ENCODE assay signal across 8 cellular contexts in the genomic region with DNA sequence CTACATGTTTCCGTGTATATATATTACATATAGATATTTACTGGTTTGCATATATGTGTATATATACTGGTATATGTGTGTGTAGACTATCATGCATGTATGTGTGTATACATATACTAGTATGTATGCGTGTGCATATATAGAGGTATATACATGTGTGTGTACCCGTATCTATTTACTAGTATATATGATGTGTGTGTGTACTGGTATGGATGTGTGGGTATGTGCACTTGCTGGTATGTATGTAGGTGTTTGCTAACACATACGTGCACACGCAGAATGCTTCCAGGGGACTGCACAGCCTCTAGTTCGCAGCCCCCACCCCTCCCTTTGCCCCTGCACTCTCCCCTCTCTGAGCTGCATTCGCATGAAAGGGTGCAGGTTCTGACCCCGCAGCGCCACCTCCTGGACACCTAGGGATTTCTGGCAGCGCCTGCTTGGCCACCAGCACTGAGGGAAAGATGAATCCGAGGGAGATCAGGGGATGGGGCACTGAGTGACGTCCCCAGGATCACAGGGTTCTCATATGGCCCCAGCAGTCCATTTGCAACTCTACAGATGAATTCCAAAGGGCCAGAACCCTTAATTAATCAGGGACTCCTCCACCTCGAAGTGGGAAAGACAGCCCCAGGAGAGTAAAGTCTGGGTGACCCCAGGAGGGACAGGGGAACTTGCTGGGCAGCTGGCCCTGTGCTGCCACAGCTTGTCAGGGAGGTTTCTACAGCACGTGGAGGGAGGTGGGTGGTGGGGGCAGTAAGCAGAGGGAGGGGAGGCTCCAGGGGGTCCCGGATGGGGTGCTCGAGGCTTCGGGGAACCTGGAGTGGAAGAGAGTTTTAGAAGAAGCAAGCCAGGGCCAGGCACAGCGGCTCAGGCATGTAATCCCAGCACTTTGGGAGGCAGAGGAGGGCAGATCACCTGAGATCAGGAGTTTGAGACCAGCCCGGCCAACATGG.
DNase-seq lines count a peak whose midpoint lies in the region; TF ChIP-seq lines count a peak whose summit lies in the region.

No MANE protein-coding gene starts in this region.

- H3K4me3 ChIP-seq in fibroblast of villous mesenchyme (ENCODE audit: low read depth, low read length) (no peak overlapping the region), transverse colon (no peak overlapping the region)

- in situ Hi-C loops in transverse colon (cut with MboI; ENCODE audit: low pct_ligation_motif_present in 1 of 4, low pct_unique_long_range_greater_than_20kb in 1 of 4, low sequenced_read_pairs in 3 of 4) = loop anchor here (10.0 to 25.0 kb wide), 3 partner anchors 205 to 277 kb away; no protein-coding TSS in a partner anchor

- peak; percentile 93 for TF ChIP-seq CTCF in fibroblast of villous mesenchyme (IDR thresholded peaks at IDR 0.05; ENCODE audit: insufficient read depth, low read depth, low read length)
- TF ChIP-seq CTCF in transverse colon (IDR thresholded peaks at IDR 0.05) = peak; percentile 76 to 86 (median 82)

- H3K9me3 ChIP-seq in transverse colon = no peaks in the 10 kb centered on the region

- H3K27ac ChIP-seq in transverse colon = no peak overlapping the region

- no peak for TF ChIP-seq POLR2A in transverse colon (IDR thresholded peaks at IDR 0.05)

- 32 to 70% methylated on average over 6 to 19 of the region's 19 CpGs for WGBS in transverse colon (ENCODE audit: low coverage in 1 of 2), 2 donors

- peaks cover 4 to 43% (median 34%) of the 10 kb centered on the region in 4 donors for H3K4me1 ChIP-seq in transverse colon

- H3K36me3 ChIP-seq in transverse colon = no peaks in the 10 kb centered on the region

- intact Hi-C loops in transverse colon (cut with DNase I; ENCODE audit: low total_unique reads) = loop anchor here (5.0 to 10.0 kb wide), 2 partner anchors 65 to 198 kb away; a partner anchor contains a TSS

- DNase-seq in DMS 273 (lab: John Stamatoyannopoulos, UW; ENCODE audit: unreplicated experiment) (peak; percentile 85), DMS 273 treated with DMSO at 0.1 percent for 48 hours (lab: John Stamatoyannopoulos, UW) (no peak), HUDEP-2 (lab: John Stamatoyannopoulos, UW; ENCODE audit: unreplicated experiment in 76 of 76) (peak in 59 of 76 experiments; percentile 7 to 82 (median 55)), OCI-M2 (lab: John Stamatoyannopoulos, UW; ENCODE audit: unreplicated experiment) (peak; percentile 4), activated T-helper 1 cell treated with Interleukin-2 at 50 U/mL for 16 hours (ENCODE audit: low read depth) (peak; percentile 11), fibroblast of villous mesenchyme (ENCODE audit: low read depth) (peak; percentile 63), nucleus accumbens (lab: John Stamatoyannopoulos, UW) (peak in 48 of 56 donors; percentile 5 to 89 (median 55)), transverse colon (peak; percentile 85)

- H3K27me3 ChIP-seq in transverse colon = no peaks in the 10 kb centered on the region

- TF ChIP-seq EP300 in transverse colon (IDR thresholded peaks at IDR 0.05; ENCODE audit: low read depth) = no peak
